ENCODE assay signal across 8 cellular contexts in the genomic region with DNA sequence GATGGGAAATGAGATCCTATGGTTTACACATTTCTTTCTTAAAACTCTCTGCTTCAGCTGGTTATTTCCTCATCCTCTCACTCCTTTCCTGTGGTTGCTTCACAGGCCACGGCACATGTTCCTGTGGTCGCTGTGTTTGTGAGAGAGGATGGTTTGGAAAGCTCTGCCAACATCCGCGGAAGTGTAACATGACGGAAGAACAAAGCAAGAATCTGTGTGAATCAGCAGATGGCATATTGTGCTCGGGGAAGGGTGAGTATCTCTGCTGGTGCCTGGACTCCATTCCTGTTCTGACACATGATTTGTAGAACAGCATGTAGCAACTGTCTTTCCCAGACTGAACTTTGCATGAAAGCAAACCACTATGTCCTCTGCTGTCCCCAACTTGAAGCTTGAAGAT.
DNase-seq lines count a peak whose midpoint lies in the region; ATAC-seq and TF ChIP-seq lines count a peak whose summit lies in the region.

No MANE protein-coding gene starts in this region.

- H3K79me2 ChIP-seq in fibroblast of lung (ENCODE audit: control insufficient read depth, insufficient read depth, low read length) = no peaks in the 10 kb centered on the region

- H3K27ac ChIP-seq in RWPE1 (peak overlapping the region; percentile 39; the same call in 1 of the 2 replicates), fibroblast of lung (ENCODE audit: insufficient read depth, low read length) (peak overlapping the region; percentile 26)

- peak; percentile 38 for DNase-seq in activated naive CD4-positive, alpha-beta T cell treated with anti-CD3 and anti-CD28 coated beads for 36 hours
- no peak for DNase-seq in activated naive CD4-positive, alpha-beta T cell treated with anti-CD3 and anti-CD28 coated beads, Interleukin-2, amount 50 U/mL, for 16 hours
- peak; percentile 46 for DNase-seq in RWPE1 (ENCODE audit: low spot score)
- peak; percentile 80 to 99 for DNase-seq in fibroblast of lung (ENCODE audit: low read depth in 2 of 2)
- DNase-seq in ureter (ENCODE audit: low spot score) = peak; percentile 42
- DNase-seq in SK-N-DZ (ENCODE audit: low spot score) = no peak

- peaks cover 12% of the 10 kb centered on the region for H3K27me3 Mint-ChIP-seq in activated naive CD4-positive, alpha-beta T cell treated with anti-CD3 and anti-CD28 coated beads for 36 hours (ENCODE audit: low read depth)

- H3K9me3 ChIP-seq in fibroblast of lung (ENCODE audit: control insufficient read depth, insufficient read depth, low read depth, low read length) = no peaks in the 10 kb centered on the region

- POLR2A ChIA-PET in RWPE1 (lab: Yijun Ruan, JAX; ENCODE audit: low non-redundant PET) = no interaction called here

- peaks cover 6% of the 10 kb centered on the region for H3K4me1 Mint-ChIP-seq in activated naive CD4-positive, alpha-beta T cell treated with anti-CD3 and anti-CD28 coated beads for 36 hours (ENCODE audit: low read depth)

- no peak overlapping the region for H3K9ac ChIP-seq in fibroblast of lung (ENCODE audit: insufficient read depth, low read length)

- no peaks in the 10 kb centered on the region for H4K20me1 ChIP-seq in fibroblast of lung (ENCODE audit: control insufficient read depth, extremely low read depth, insufficient read depth, low read length)

- CTCF ChIA-PET in activated naive CD4-positive, alpha-beta T cell treated with anti-CD3 and anti-CD28 coated beads for 36 hours (lab: Charles Lee) = no interaction called here
- CTCF ChIA-PET in RWPE1 (lab: Yijun Ruan, JAX) = interaction anchor here (0.6 to 0.9 kb wide), 2 partner anchors 517 to 562 kb away, joined by 3 to 4 read pairs; no protein-coding TSS in a partner anchor

- H2AFZ ChIP-seq in fibroblast of lung (ENCODE audit: low read length) = no peak overlapping the region

- no peaks in the 10 kb centered on the region for H3K36me3 Mint-ChIP-seq in activated naive CD4-positive, alpha-beta T cell treated with anti-CD3 and anti-CD28 coated beads for 36 hours (ENCODE audit: low read depth)

- H3K27ac Mint-ChIP-seq in activated naive CD4-positive, alpha-beta T cell treated with anti-CD3 and anti-CD28 coated beads for 36 hours = no peak overlapping the region

- TF ChIP-seq CTCF in RWPE1 (conservative IDR thresholded peaks at IDR 0.05; ENCODE audit: low read depth) = no peak
- TF ChIP-seq CTCF in fibroblast of lung (conservative IDR thresholded peaks at IDR 0.05 in 1 of 2, IDR thresholded peaks at IDR 0.05 in 1 of 2; ENCODE audit: low read depth in 1 of 2, low read length in 2 of 2) = no peak

- H3K4me3 ChIP-seq in fibroblast of lung (replicated peaks in 1 of 4; ENCODE audit: control extremely low read depth in 1 of 4, insufficient read depth in 1 of 4, low read depth in 3 of 4, low read length in 4 of 4) = no peak overlapping the region

- H3K4me3 Mint-ChIP-seq in activated naive CD4-positive, alpha-beta T cell treated with anti-CD3 and anti-CD28 coated beads for 36 hours = no peak overlapping the region

- peak overlapping the region; percentile 37 for H3K4me2 ChIP-seq in fibroblast of lung (ENCODE audit: extremely low read depth, insufficient read depth, low read length)

- H3K9me3 Mint-ChIP-seq in activated naive CD4-positive, alpha-beta T cell treated with anti-CD3 and anti-CD28 coated beads for 36 hours = no peaks in the 10 kb centered on the region

- H3K27me3 ChIP-seq in fibroblast of lung (ENCODE audit: control insufficient read depth, insufficient read depth, low read length) = no peaks in the 10 kb centered on the region

- no peak for ATAC-seq in GM19328 (IDR thresholded peaks at IDR 0.05; ENCODE audit: unreplicated experiment)
- no peak for ATAC-seq in HG03469 (IDR thresholded peaks at IDR 0.05; ENCODE audit: unreplicated experiment)

- H3K36me3 ChIP-seq in fibroblast of lung (ENCODE audit: control insufficient read depth, insufficient read depth, low read length) = no peaks in the 10 kb centered on the region

- intact Hi-C loops in activated naive CD4-positive, alpha-beta T cell treated with anti-CD3 and anti-CD28 coated beads for 36 hours (cut with micrococcal nuclease) = loop anchor here (5.0 kb wide), 1 partner anchor 79 kb away; no protein-coding TSS in a partner anchor

- peaks cover 10% of the 10 kb centered on the region for H3K4me1 ChIP-seq in fibroblast of lung (ENCODE audit: control insufficient read depth, extremely low read depth, insufficient read depth, low read length)

Comparison
In these comparisons a context has a peak if more than half of its experiments do, and no peak if none do; other contexts are left out.
1. DNase-seq: peak in activated naive CD4-positive, alpha-beta T cell treated with anti-CD3 and anti-CD28 coated beads for 36 hours (single experiment), RWPE1 (single experiment), fibroblast of lung (2 of 2) and ureter (single experiment); none in activated naive CD4-positive, alpha-beta T cell treated with anti-CD3 and anti-CD28 coated beads, Interleukin-2, amount 50 U/mL, for 16 hours (single experiment) and SK-N-DZ (single experiment).